13 cellular contexts compared by ENCODE assay signal in genomic region chr6:15264412-15264811, GRCh38. TPM values are rescaled to one million over a fixed set of nuclear protein-coding genes. Genes with fewer than 3 reads are reported as not detected.
A peak's percentile ranks its signal among the peaks of the same experiment; 100 is the strongest.
DNase-seq lines count a peak whose midpoint lies in the region; ATAC-seq, FAIRE-seq and TF ChIP-seq lines count a peak whose summit lies in the region.
"Had no signal": no experiment of that assay in that cellular context is flagged by ENCODE, and none has a peak within 500 bp of the region (broad histone marks: within the 10 kb centered on the region; RNA-seq: fewer than 3 reads in every experiment).

No MANE protein-coding gene starts in this region.

- peaks cover 88 to 93% of the 10 kb centered on the region in 2 donors for H3K4me1 Mint-ChIP-seq in natural killer cell
- peaks cover 88% of the 10 kb centered on the region for H3K4me1 Mint-ChIP-seq in activated CD4-positive, alpha-beta memory T cell treated with anti-CD3 and anti-CD28 coated beads, Interleukin-2, amount 10 ng/mL, durations not matched to agents 7 days and 5 days

- H3K36me3 Mint-ChIP-seq in natural killer cell = no peaks in the 10 kb centered on the region
- peaks cover 27% of the 10 kb centered on the region for H3K36me3 Mint-ChIP-seq in activated CD4-positive, alpha-beta memory T cell treated with anti-CD3 and anti-CD28 coated beads, Interleukin-2, amount 10 ng/mL, durations not matched to agents 7 days and 5 days (ENCODE audit: low read depth)

- H3K4me2 ChIP-seq in BLaER1 (peak overlapping the region; percentile 92), GM12878 (ENCODE audit: control insufficient read depth, insufficient read depth) (peak overlapping the region; percentile 67)

- peak overlapping the region; percentile 64; the same call in 1 of the 2 replicates for H3K9ac ChIP-seq in BLaER1
- H3K9ac ChIP-seq in HUES48 (ENCODE audit: low read depth, low read length) = no peak overlapping the region
- H3K9ac ChIP-seq in GM12878 (ENCODE audit: control insufficient read depth, insufficient read depth, low read length) = no peak overlapping the region
- H3K9ac ChIP-seq: parathyroid adenoma had no signal

- H2AFZ ChIP-seq in GM12878 (ENCODE audit: control insufficient read depth, low read depth, low read length) = no peak overlapping the region
- H2AFZ ChIP-seq: parathyroid adenoma had no signal

- H3K4me3 ChIP-seq in BLaER1 (no peak overlapping the region), HUES48 (ENCODE audit: low read depth, low read length) (peak overlapping the region; percentile 47), GM12878 (peak overlapping the region; percentile 6; the same call in 1 of the 2 replicates), esophagus squamous epithelium (no peak overlapping the region)
- H3K4me3 ChIP-seq: body of pancreas had no signal

- TF ChIP-seq POLR2A in GM12878 (IDR thresholded peaks at IDR 0.05; ENCODE audit: low read depth, low read length) (no peak), esophagus squamous epithelium (IDR thresholded peaks at IDR 0.05) (no peak)

- DNase-seq in GM12878 (ENCODE audit: low read depth, low spot score) = no peak
- DNase-seq in natural killer cell = no peak
- DNase-seq in HT-29 (ENCODE audit: low spot score) = no peak
- no peak for DNase-seq in esophagus squamous epithelium (lab: John Stamatoyannopoulos, UW)
- no peak for DNase-seq in cortex of kidney (lab: John Stamatoyannopoulos, UW)
- DNase-seq in activated CD4-positive, alpha-beta memory T cell treated with anti-CD3 and anti-CD28 coated beads, Interleukin-2, amount 10 ng/mL, durations not matched to agents 7 days and 5 days = no peak
- DNase-seq: activated B cell treated with CpG ODN at 0.5 μM for 24 hours, DND-41 had no signal

- H4K20me1 ChIP-seq in BLaER1 (peaks cover 100% of the 10 kb centered on the region), GM12878 (ENCODE audit: control insufficient read depth, insufficient read depth) (0 out of 2 replicates have a peak, but pooled peaks cover 3% of the 10 kb centered on the region)

- in situ Hi-C loops in GM12878 (cut with MboI) = no loop called here

- POLR2A ChIA-PET in GM12878 (lab: Charles Lee) = interaction anchor here (0.6 to 2.8 kb wide), 13 partner anchors 9 to 1578 kb away, joined by 3 to 12 read pairs (median 5); no protein-coding TSS in a partner anchor
- POLR2A ChIA-PET in activated CD4-positive, alpha-beta memory T cell treated with anti-CD3 and anti-CD28 coated beads, Interleukin-2, amount 10 ng/mL, durations not matched to agents 7 days and 5 days (lab: Charles Lee) = interaction anchor here (0.8 to 1.1 kb wide), 3 partner anchors 15 to 16 kb away, joined by 3 read pairs; no protein-coding TSS in a partner anchor

- intact Hi-C loops in GM12878 (cut with micrococcal nuclease; ENCODE audit: unreplicated experiment) (no loop called here), natural killer cell (cut with micrococcal nuclease) (no loop called here), esophagus squamous epithelium (cut with DNase I) (no loop called here)

- RAD21 ChIA-PET in GM12878 (lab: Charles Lee; ENCODE audit: unreplicated experiment) = interaction anchor here (1.0 to 6.1 kb wide), 11 partner anchors 10 to 272 kb away, joined by 3 to 64 read pairs (median 12); no protein-coding TSS in a partner anchor

- TF ChIP-seq CTCF in GM12878 (IDR thresholded peaks at IDR 0.05 in 2 of 3, conservative IDR thresholded peaks at IDR 0.05 in 1 of 3; ENCODE audit: control insufficient read depth in 2 of 3, extremely low read depth in 1 of 3, insufficient read depth in 1 of 3, low read depth in 3 of 3, low read length in 3 of 3) = no peak
- no peak for TF ChIP-seq CTCF in natural killer cell (IDR thresholded peaks at IDR 0.05)
- no peak for TF ChIP-seq CTCF in esophagus squamous epithelium (IDR thresholded peaks at IDR 0.05)

- peak overlapping the region; percentile 14 for H3K4me3 Mint-ChIP-seq in natural killer cell
- no peak overlapping the region for H3K4me3 Mint-ChIP-seq in activated CD4-positive, alpha-beta memory T cell treated with anti-CD3 and anti-CD28 coated beads, Interleukin-2, amount 10 ng/mL, durations not matched to agents 7 days and 5 days

- no peaks in the 10 kb centered on the region for H3K27me3 Mint-ChIP-seq in natural killer cell (ENCODE audit: low read depth in 2 of 2)
- no peaks in the 10 kb centered on the region for H3K27me3 Mint-ChIP-seq in activated CD4-positive, alpha-beta memory T cell treated with anti-CD3 and anti-CD28 coated beads, Interleukin-2, amount 10 ng/mL, durations not matched to agents 7 days and 5 days
- H3K27me3 Mint-ChIP-seq: activated B cell treated with CpG ODN at 0.5 μM for 24 hours had no signal

- no peaks in the 10 kb centered on the region for H3K27me3 ChIP-seq in BLaER1
- no peaks in the 10 kb centered on the region for H3K27me3 ChIP-seq in HUES48 (ENCODE audit: control insufficient read depth, insufficient read depth, low read length)
- H3K27me3 ChIP-seq in GM12878 (replicated peaks in 1 of 2; ENCODE audit: control insufficient read depth in 2 of 2, insufficient read depth in 2 of 2, low read length in 1 of 2) = no peaks in the 10 kb centered on the region
- no peaks in the 10 kb centered on the region for H3K27me3 ChIP-seq in esophagus squamous epithelium
- H3K27me3 ChIP-seq: body of pancreas had no signal

- WGBS in GM12878 (ENCODE audit: insufficient coverage, insufficient replicate concordance, low lambda C conversion rate, missing lambda C conversion rate) = 100% methylated on average over 3 of the region's 3 CpGs
- 84% methylated on average over 3 of the region's 3 CpGs for WGBS in esophagus squamous epithelium, 2 donors

- no peak for TF ChIP-seq EP300 in GM12878 (IDR thresholded peaks at IDR 0.05; ENCODE audit: borderline replicate concordance in 1 of 2, control insufficient read depth in 1 of 2, low read depth in 2 of 2, low read length in 2 of 2)

- peaks cover 96% of the 10 kb centered on the region for H3K79me2 ChIP-seq in GM12878 (ENCODE audit: control insufficient read depth, insufficient read depth, low read length)

- H3K4me1 ChIP-seq in BLaER1 (peaks cover 93% of the 10 kb centered on the region), HUES48 (ENCODE audit: control insufficient read depth, insufficient read depth, low read length) (peaks cover 87% of the 10 kb centered on the region), GM12878 (ENCODE audit: control insufficient read depth, insufficient read depth, low read length) (peaks cover 65% of the 10 kb centered on the region), esophagus squamous epithelium (peaks cover 6 to 90% (median 53%) of the 10 kb centered on the region in 3 donors)

- H3K36me3 ChIP-seq in BLaER1 (peaks cover 13% of the 10 kb centered on the region), HUES48 (ENCODE audit: control insufficient read depth, insufficient read depth, low read length) (peaks cover 6% of the 10 kb centered on the region), GM12878 (ENCODE audit: control insufficient read depth in 2 of 2, insufficient read depth in 2 of 2, low read length in 1 of 2) (peaks cover 0 to 2% of the 10 kb centered on the region in 2 experiments; a peak in 2 of 4 replicates), esophagus squamous epithelium (no peaks in the 10 kb centered on the region)

- FAIRE-seq in GM12878 (lab: Jason Lieb, UNC) = no peak
- FAIRE-seq: GM12891 had no signal

- ATAC-seq in GM12878 = no peak
- ATAC-seq in natural killer cell = no peak

- CTCF ChIA-PET in GM12878 (lab: Yijun Ruan, JAX) = interaction anchor here (0.9 to 3.0 kb wide), 12 partner anchors 10 to 1356 kb away, joined by 3 to 21 read pairs (median 4); no protein-coding TSS in a partner anchor
- CTCF ChIA-PET in activated CD4-positive, alpha-beta memory T cell treated with anti-CD3 and anti-CD28 coated beads, Interleukin-2, amount 10 ng/mL, durations not matched to agents 7 days and 5 days (lab: Charles Lee) = no interaction called here

- no peaks in the 10 kb centered on the region for H3K9me3 Mint-ChIP-seq in natural killer cell
- no peaks in the 10 kb centered on the region for H3K9me3 Mint-ChIP-seq in activated CD4-positive, alpha-beta memory T cell treated with anti-CD3 and anti-CD28 coated beads, Interleukin-2, amount 10 ng/mL, durations not matched to agents 7 days and 5 days
- H3K9me3 Mint-ChIP-seq: activated B cell treated with CpG ODN at 0.5 μM for 24 hours had no signal

- peak overlapping the region; percentile 73 to 79 for H3K27ac Mint-ChIP-seq in natural killer cell
- H3K27ac Mint-ChIP-seq in activated CD4-positive, alpha-beta memory T cell treated with anti-CD3 and anti-CD28 coated beads, Interleukin-2, amount 10 ng/mL, durations not matched to agents 7 days and 5 days = no peak overlapping the region

- H3K9me3 ChIP-seq in BLaER1 = no peaks in the 10 kb centered on the region
- H3K9me3 ChIP-seq in HUES48 (ENCODE audit: control insufficient read depth, insufficient read depth, low read length) = no peaks in the 10 kb centered on the region
- no peaks in the 10 kb centered on the region for H3K9me3 ChIP-seq in GM12878 (replicated peaks; ENCODE audit: control insufficient read depth, insufficient read depth, low read length)
- H3K9me3 ChIP-seq in esophagus squamous epithelium = no peaks in the 10 kb centered on the region
- H3K9me3 ChIP-seq: body of pancreas had no signal

- H3K27ac ChIP-seq in BLaER1 = peak overlapping the region; percentile 82
- H3K27ac ChIP-seq in HUES48 (ENCODE audit: low read depth, low read length) = peak overlapping the region; percentile 95
- H3K27ac ChIP-seq in GM12878 (ENCODE audit: control insufficient read depth, insufficient read depth) = peak overlapping the region; percentile 62; the same call in 1 of the 2 replicates
- H3K27ac ChIP-seq in esophagus squamous epithelium = no peak overlapping the region
- H3K27ac ChIP-seq: parathyroid adenoma had no signal

- SMC1A ChIA-PET in GM12878 (lab: Charles Lee; ENCODE audit: uncharacterized antibody, unreplicated experiment) = interaction anchor here (0.7 to 9.3 kb wide), 15 partner anchors 11 to 170 kb away, joined by 3 to 89 read pairs (median 7); no protein-coding TSS in a partner anchor

- BruUV-seq in GM12878 (replicated peaks; lab: Mats Ljungman, UMichigan) = no TSS peak

- TF ChIP-seq RAD21 in GM12878 (IDR thresholded peaks at IDR 0.05; ENCODE audit: insufficient read depth, low read depth, low read length) = no peak

RNA-seq across cellular contexts. Expression of gene JARID2, which starts 18.5 kb away (rescaled TPM):
- 86.6 and 96.7 TPM in 2 replicates for total RNA-seq in GM12878 (2013; cell fraction: nucleolus; rRNA removed)
- total RNA-seq in GM12878 (2014; rRNA removed) (11.2 and 11.8 TPM in 2 replicates), GM12878 (2014; rRNA removed; fragmentation: Illumina TruSeq; extraction: Trizol) (12.4 and 13.4 TPM in 2 replicates), GM12878 (2021) (19.7 and 21.1 TPM in 2 replicates), natural killer cell (10 to 100 TPM; 49.9 to 60.9 (median 60.5) TPM), esophagus squamous epithelium (10 to 100 TPM; 13.3 to 19.6 (median 16.3) TPM)
- 5.4 TPM for polyA plus RNA-seq in GM12878 (2011; ENCODE audit: low read depth)
- polyA plus RNA-seq in GM12878 (2011; rRNA removed) (17.9 and 21.6 TPM in 2 replicates), GM12878 (2014; fragmentation: Illumina TruSeq; extraction: Trizol) (13.7 and 14.6 TPM in 2 replicates), GM12878 (2014; fragmentation: Nextera tagmentation; extraction: Ambion mirVana) (1 to 10 TPM; 4.2 to 5.2 TPM), GM12878 (2014; rRNA removed) (12.2 and 12.7 TPM in 2 replicates), GM12878 (2016; fragmentation: Nextera tagmentation; extraction: Ambion mirVana) (1 to 10 TPM; 5.9 to 7.4 TPM)
- polyA plus RNA-seq in GM12878 (2011; cell fraction: cytosol; rRNA removed) = 20.8 and 21.1 TPM in 2 replicates
- 42.4 and 49.0 TPM in 2 replicates for polyA plus RNA-seq in GM12878 (2011; cell fraction: nucleus; rRNA removed)
- 11.3 and 12.0 TPM in 2 replicates for polyA plus RNA-seq in GM12878 (2012)
- polyA minus RNA-seq in GM12878 (2011; rRNA and poly(A)+ RNA removed) = 33.6 and 37.9 TPM in 2 replicates
- polyA minus RNA-seq in GM12878 (2011; cell fraction: cytosol; rRNA and poly(A)+ RNA removed) = 12.0 and 16.0 TPM in 2 replicates
- polyA minus RNA-seq in GM12878 (2011; cell fraction: nucleus; rRNA and poly(A)+ RNA removed) = 29.5 and 42.3 TPM in 2 replicates
- total RNA-seq in HT-29 (2014; rRNA removed; shearing (Covaris generic)) = 6.7 and 6.9 TPM in 2 replicates
- total RNA-seq in activated CD4-positive, alpha-beta memory T cell treated with anti-CD3 and anti-CD28 coated beads, Interleukin-2, amount 10 ng/mL, durations not matched to agents 7 days and 5 days = 10 to 100 TPM; 28.4 to 29.7 TPM

Comparison
In these comparisons a context has a peak if more than half of its experiments do, and no peak if none do; other contexts are left out.
1. H3K27ac ChIP-seq: peak in BLaER1 (single experiment), HUES48 (single experiment) and GM12878 (single experiment); none in esophagus squamous epithelium (0 of 4).
2. H3K4me3 ChIP-seq: peak in HUES48 (single experiment) and GM12878 (single experiment); none in BLaER1 (single experiment) and esophagus squamous epithelium (0 of 4).